ENCODE assay signal across 9 cellular contexts in the genomic region with DNA sequence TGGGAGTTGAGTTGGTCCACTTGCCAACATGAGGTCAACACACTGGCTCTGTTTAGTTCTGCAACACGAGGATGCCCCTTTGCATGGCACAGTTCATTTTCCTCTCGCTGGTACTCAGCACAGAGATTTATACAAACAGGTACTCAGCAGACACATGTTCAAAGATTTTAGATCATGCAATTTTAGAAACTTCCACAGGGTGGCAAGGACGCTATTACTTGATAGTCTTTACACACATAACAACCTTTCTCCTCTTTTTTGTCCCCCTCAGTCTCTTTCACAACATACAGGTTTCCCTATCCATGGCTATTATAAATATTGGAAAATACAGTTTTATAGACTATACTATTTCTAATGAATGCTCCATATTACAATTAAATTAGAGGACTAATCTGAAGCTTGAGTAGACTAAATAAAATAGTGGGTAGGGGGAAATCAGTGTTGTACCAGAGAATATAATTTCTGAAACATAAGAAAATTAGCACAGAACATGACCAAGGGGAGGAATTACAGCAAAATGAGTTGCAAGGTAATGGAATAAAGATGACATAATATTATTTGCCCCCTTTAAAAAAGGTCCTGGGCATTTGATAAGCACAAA.
DNase-seq lines count a peak whose midpoint lies in the region; ATAC-seq and TF ChIP-seq lines count a peak whose summit lies in the region.
"Had no signal": no experiment of that assay in that cellular context is flagged by ENCODE, and none has a peak within 500 bp of the region (broad histone marks: within the 10 kb centered on the region; RNA-seq: fewer than 3 reads in every experiment).

No MANE protein-coding gene starts in this region.

- H3K36me3 Mint-ChIP-seq in activated CD4-positive, alpha-beta memory T cell treated with anti-CD3 and anti-CD28 coated beads, Interleukin-2, amount 10 ng/mL, durations not matched to agents 7 days and 5 days (ENCODE audit: low read depth) = no peaks in the 10 kb centered on the region

- H3K9me3 Mint-ChIP-seq in activated CD4-positive, alpha-beta memory T cell treated with anti-CD3 and anti-CD28 coated beads, Interleukin-2, amount 10 ng/mL, durations not matched to agents 7 days and 5 days = peaks cover 8% of the 10 kb centered on the region

- H3K4me3 ChIP-seq in epithelial cell of esophagus (ENCODE audit: low read length) = no peak overlapping the region

- CTCF ChIA-PET in activated CD4-positive, alpha-beta memory T cell treated with anti-CD3 and anti-CD28 coated beads, Interleukin-2, amount 10 ng/mL, durations not matched to agents 7 days and 5 days (lab: Charles Lee) = no interaction called here

- DNase-seq in NCI-H1417 (lab: John Stamatoyannopoulos, UW) = peak; percentile 33 to 82 (median 51)
- DNase-seq in NCI-H1417 treated with DMSO at 0.1 percent for 48 hours (lab: John Stamatoyannopoulos, UW) = no peak
- DNase-seq in NCI-H82 treated with DMSO at 0.1 percent for 48 hours (lab: John Stamatoyannopoulos, UW; ENCODE audit: unreplicated experiment) = peak; percentile 17
- peak; percentile 38 for DNase-seq in epithelial cell of esophagus (ENCODE audit: low read depth)
- DNase-seq in superior temporal gyrus (ENCODE audit: extremely low spot score) = peak; percentile 62
- no peak for DNase-seq in activated CD4-positive, alpha-beta memory T cell treated with anti-CD3 and anti-CD28 coated beads, Interleukin-2, amount 10 ng/mL, durations not matched to agents 7 days and 5 days
- DNase-seq in GF-D8 (lab: John Stamatoyannopoulos, UW) = no peak
- DNase-seq: T-helper 9 cell had no signal

- H3K27ac Mint-ChIP-seq in activated CD4-positive, alpha-beta memory T cell treated with anti-CD3 and anti-CD28 coated beads, Interleukin-2, amount 10 ng/mL, durations not matched to agents 7 days and 5 days = no peak overlapping the region

- ATAC-seq in HG03039 (IDR thresholded peaks at IDR 0.05; ENCODE audit: unreplicated experiment) = no peak

- no peak overlapping the region for H3K4me3 Mint-ChIP-seq in activated CD4-positive, alpha-beta memory T cell treated with anti-CD3 and anti-CD28 coated beads, Interleukin-2, amount 10 ng/mL, durations not matched to agents 7 days and 5 days

- POLR2A ChIA-PET in activated CD4-positive, alpha-beta memory T cell treated with anti-CD3 and anti-CD28 coated beads, Interleukin-2, amount 10 ng/mL, durations not matched to agents 7 days and 5 days (lab: Charles Lee) = no interaction called here

- no peaks in the 10 kb centered on the region for H3K27me3 Mint-ChIP-seq in activated CD4-positive, alpha-beta memory T cell treated with anti-CD3 and anti-CD28 coated beads, Interleukin-2, amount 10 ng/mL, durations not matched to agents 7 days and 5 days

- no peaks in the 10 kb centered on the region for H3K4me1 Mint-ChIP-seq in activated CD4-positive, alpha-beta memory T cell treated with anti-CD3 and anti-CD28 coated beads, Interleukin-2, amount 10 ng/mL, durations not matched to agents 7 days and 5 days

- peak; percentile 47 for TF ChIP-seq CTCF in epithelial cell of esophagus (IDR thresholded peaks at IDR 0.05; ENCODE audit: insufficient read depth, low read depth, low read length, missing control alignments)

Comparison
In these comparisons a context has a peak if more than half of its experiments do, and no peak if none do; other contexts are left out.
1. DNase-seq: peak in NCI-H1417 (3 of 3), NCI-H82 treated with DMSO at 0.1 percent for 48 hours (single experiment), epithelial cell of esophagus (single experiment) and superior temporal gyrus (single experiment); none in NCI-H1417 treated with DMSO at 0.1 percent for 48 hours (single experiment), activated CD4-positive, alpha-beta memory T cell treated with anti-CD3 and anti-CD28 coated beads, Interleukin-2, amount 10 ng/mL, durations not matched to agents 7 days and 5 days (single experiment) and GF-D8 (single experiment).